ENCODE assay signal across 8 cellular contexts in genomic region chr20:35663813-35664543, GRCh38. TPM values are rescaled to one million over a fixed set of nuclear protein-coding genes. Genes with fewer than 3 reads are reported as not detected.
DNase-seq lines count a peak whose midpoint lies in the region; ATAC-seq, FAIRE-seq and TF ChIP-seq lines count a peak whose summit lies in the region.

No MANE protein-coding gene starts in this region.

- WGBS in A549 (ENCODE audit: missing lambda C conversion rate), result 1% methylated on average over 24 of the region's 25 CpGs

- peak overlapping the region; percentile 100 for H3K9ac ChIP-seq in muscle layer of colon (ENCODE audit: low read length)

- TF ChIP-seq EP300 in A549 (IDR thresholded peaks at IDR 0.05), result no peak

- CTCF ChIA-PET in A549 (lab: Yijun Ruan, JAX), result interaction anchor here (0.6 to 1.7 kb wide), 6 partner anchors 19 to 801 kb away, joined by 3 to 5 read pairs (median 4); no protein-coding TSS in a partner anchor

- H3K4me1 ChIP-seq in A549, result peaks cover 31% of the 10 kb centered on the region
- peaks cover 33% of the 10 kb centered on the region for H3K4me1 ChIP-seq in muscle layer of colon (ENCODE audit: insufficient read depth, low read length)

- H3K4me2 ChIP-seq in A549, result peak overlapping the region; percentile 97

- H3K27me3 ChIP-seq in muscle layer of colon (ENCODE audit: control insufficient read depth in 1 of 2, insufficient read depth in 2 of 2, low read length in 2 of 2), result no peaks in the 10 kb centered on the region

- DNase-seq in A549 (ENCODE audit: low read depth in 1 of 2, low spot score in 1 of 2) (peak; percentile 51 to 54), NCI-H526 treated with DMSO at 0.1 percent for 48 hours (lab: John Stamatoyannopoulos, UW) (peak; percentile 65)
- peak; percentile 13 to 38 for DNase-seq in activated CD8-positive, alpha-beta memory T cell treated with anti-CD3 and anti-CD28 coated beads for 4 hours (ENCODE audit: low read depth in 2 of 2)
- DNase-seq in effector memory CD8-positive, alpha-beta T cell, result peak; percentile 69 to 74 (median 70)
- peak; percentile 27 for DNase-seq in stimulated activated CD8-positive, alpha-beta memory T cell treated with anti-CD3 and anti-CD28 coated beads, Interleukin-7, amount 100 ng/mL, for 24 hours (ENCODE audit: low read depth)

- no peak for TF ChIP-seq CTCF in A549 (IDR thresholded peaks at IDR 0.05)

- H3K4me1 Mint-ChIP-seq in effector memory CD8-positive, alpha-beta T cell (ENCODE audit: low read depth in 2 of 2), result peaks cover 46 to 55% of the 10 kb centered on the region in 2 donors

- no peak for FAIRE-seq in A549 (lab: Jason Lieb, UNC)

- H3K4me3 ChIP-seq in A549 (peak overlapping the region; percentile 91), muscle layer of colon (ENCODE audit: low read depth in 1 of 2, low read length in 2 of 2) (peak overlapping the region; percentile 98 to 100)

- peak overlapping the region; percentile 98 to 99 for H3K27ac Mint-ChIP-seq in effector memory CD8-positive, alpha-beta T cell

- H3K9me3 ChIP-seq in A549 (no peaks in the 10 kb centered on the region), muscle layer of colon (ENCODE audit: low read length) (no peaks in the 10 kb centered on the region)

- H3K36me3 ChIP-seq in muscle layer of colon (ENCODE audit: insufficient read depth, low read length), result no peaks in the 10 kb centered on the region

- H3K27ac ChIP-seq in A549 (peak overlapping the region; percentile 94 to 99), muscle layer of colon (ENCODE audit: low read depth, low read length) (peak overlapping the region; percentile 99)

- POLR2A ChIA-PET in A549 (lab: Yijun Ruan, JAX), result interaction anchor here (0.6 to 4.0 kb wide), 12 partner anchors 9 to 290 kb away, joined by 3 to 51 read pairs (median 4); partner anchors contain the start of genes NFS1, PHF20, RBM39 and ROMO1

- ATAC-seq in A549, result peak; percentile 57 to 73
- ATAC-seq in GM18517 (IDR thresholded peaks at IDR 0.05; ENCODE audit: unreplicated experiment), result peak; percentile 34
- peak; percentile 21 for ATAC-seq in HG03039 (IDR thresholded peaks at IDR 0.05; ENCODE audit: unreplicated experiment)
- ATAC-seq in effector memory CD8-positive, alpha-beta T cell (replicated peaks), result peak; percentile 73

- H3K36me3 Mint-ChIP-seq in effector memory CD8-positive, alpha-beta T cell (ENCODE audit: insufficient read depth), result peaks cover 42% of the 10 kb centered on the region

- no peak for TF ChIP-seq RAD21 in A549 (conservative IDR thresholded peaks at IDR 0.05 in 1 of 2, IDR thresholded peaks at IDR 0.05 in 1 of 2)

- no peaks in the 10 kb centered on the region for H3K27me3 Mint-ChIP-seq in effector memory CD8-positive, alpha-beta T cell

- TF ChIP-seq POLR2A in A549 (IDR thresholded peaks at IDR 0.05; ENCODE audit: low read length), result 0 out of 2 replicates have a peak, but pooled peaks have one; percentile 14

- H3K9me3 Mint-ChIP-seq in effector memory CD8-positive, alpha-beta T cell, result no peaks in the 10 kb centered on the region

- peak overlapping the region; percentile 97 to 98 for H3K4me3 Mint-ChIP-seq in effector memory CD8-positive, alpha-beta T cell

TF ChIP-seq in A549, 52 proteins besides CTCF, POLR2A, EP300 and RAD21:
- TF ChIP-seq JUNB (IDR thresholded peaks at IDR 0.05), result no peak
- TF ChIP-seq CHD2 (IDR thresholded peaks at IDR 0.05; ENCODE audit: low read length, partially characterized antibody), result no peak
- TF ChIP-seq FOSB (CRISPR knock-in tag; IDR thresholded peaks at IDR 0.05), result peak; percentile 44; the same call in 1 of the 2 replicates
- peak; percentile 36; the same call in 1 of the 2 replicates for TF ChIP-seq HOXA7 (CRISPR knock-in tag; IDR thresholded peaks at IDR 0.05)
- no peak for TF ChIP-seq PHF8 (IDR thresholded peaks at IDR 0.05; ENCODE audit: borderline replicate concordance, low read depth)
- TF ChIP-seq RARB (CRISPR knock-in tag; IDR thresholded peaks at IDR 0.05), result 0 out of 2 replicates have a peak, but pooled peaks have one; percentile 3
- TF ChIP-seq MAZ (IDR thresholded peaks at IDR 0.05; ENCODE audit: borderline replicate concordance, low read depth, low read length), result no peak

RNA-seq across cellular contexts. Expression of gene CPNE1, which starts 0.7 kb away (rescaled TPM):
- 180 and 199 TPM in 2 replicates for polyA plus RNA-seq in A549 (2011; rRNA removed)
- polyA plus RNA-seq in A549 (2012; cell fraction: cytosol; rRNA removed), result 293 and 348 TPM in 2 replicates
- polyA plus RNA-seq in A549 (2012; cell fraction: nucleus; rRNA removed), result 558 and 578 TPM in 2 replicates
- polyA plus RNA-seq in A549 (2017; fragmentation: RNase III; extraction: RNeasy Plus Mini Kit Qiagen cat#74134 plus additional on column Dnase treatment), result 210 to 244 TPM (median 239 TPM) in 3 replicates
- polyA minus RNA-seq in A549 (2011; rRNA and poly(A)+ RNA removed), result 200 and 245 TPM in 2 replicates

RNA-seq across cellular contexts. Expression of gene RBM12, which starts 0.7 kb away (rescaled TPM):
- polyA plus RNA-seq in A549 (2011; rRNA removed) (92.9 and 119 TPM in 2 replicates), A549 (2017; fragmentation: RNase III; extraction: RNeasy Plus Mini Kit Qiagen cat#74134 plus additional on column Dnase treatment) (49.0 to 50.9 TPM (median 49.9 TPM) in 3 replicates)
- polyA plus RNA-seq in A549 (2012; cell fraction: cytosol; rRNA removed), result 41.1 and 47.6 TPM in 2 replicates
- polyA plus RNA-seq in A549 (2012; cell fraction: nucleus; rRNA removed), result 84.2 and 93.7 TPM in 2 replicates
- polyA minus RNA-seq in A549 (2011; rRNA and poly(A)+ RNA removed), result 174 and 209 TPM in 2 replicates

RNA-seq across cellular contexts. Expression of gene NFS1, which starts 35.2 kb away (rescaled TPM):
- polyA plus RNA-seq in A549 (2011; rRNA removed), result 50.5 and 72.0 TPM in 2 replicates
- 69.8 and 103 TPM in 2 replicates for polyA plus RNA-seq in A549 (2012; cell fraction: cytosol; rRNA removed)
- polyA plus RNA-seq in A549 (2012; cell fraction: nucleus; rRNA removed), result 47.8 and 55.9 TPM in 2 replicates
- 39.2 to 44.0 TPM (median 39.5 TPM) in 3 replicates for polyA plus RNA-seq in A549 (2017; fragmentation: RNase III; extraction: RNeasy Plus Mini Kit Qiagen cat#74134 plus additional on column Dnase treatment)
- polyA minus RNA-seq in A549 (2011; rRNA and poly(A)+ RNA removed), result 29.8 and 35.3 TPM in 2 replicates

RNA-seq across cellular contexts. Expression of gene ROMO1, which starts 35.2 kb away (rescaled TPM):
- polyA plus RNA-seq in A549 (2011; rRNA removed) (201 and 204 TPM in 2 replicates), A549 (2017; fragmentation: RNase III; extraction: RNeasy Plus Mini Kit Qiagen cat#74134 plus additional on column Dnase treatment) (365 to 430 TPM (median 425 TPM) in 3 replicates)
- polyA plus RNA-seq in A549 (2012; cell fraction: cytosol; rRNA removed), result 974 and 1,231 TPM in 2 replicates
- 655 and 1,009 TPM in 2 replicates for polyA plus RNA-seq in A549 (2012; cell fraction: nucleus; rRNA removed)
- 20.8 and 23.3 TPM in 2 replicates for polyA minus RNA-seq in A549 (2011; rRNA and poly(A)+ RNA removed)

RNA-seq across cellular contexts. Expression of gene SPAG4, which starts 48.3 kb away (rescaled TPM):
- polyA plus RNA-seq in A549 (2011; rRNA removed), result 5.0 and 7.9 TPM in 2 replicates
- polyA plus RNA-seq in A549 (2012; cell fraction: cytosol; rRNA removed), result 4.4 TPM in 2 replicates
- 13.1 and 16.5 TPM in 2 replicates for polyA plus RNA-seq in A549 (2012; cell fraction: nucleus; rRNA removed)
- 2.6 to 4.6 TPM (median 4.4 TPM) in 3 replicates for polyA plus RNA-seq in A549 (2017; fragmentation: RNase III; extraction: RNeasy Plus Mini Kit Qiagen cat#74134 plus additional on column Dnase treatment)
- 3.2 and 7.2 TPM in 2 replicates for polyA minus RNA-seq in A549 (2011; rRNA and poly(A)+ RNA removed)

Comparison
In these comparisons a context has a peak if more than half of its experiments do, and no peak if none do; other contexts are left out.
1. Peak in every context shown above with its lines: DNase-seq, ATAC-seq, H3K4me3 ChIP-seq and H3K27ac ChIP-seq.
2. ATAC-seq: peak in every context shown above with its lines; median percentile 73 in effector memory CD8-positive, alpha-beta T cell; 65 in A549; 34 in GM18517; 21 in HG03039.